In genomic region chr16:67394271-67395104, GRCh38 we compare ENCODE assay signal across 1 cellular context.
TF ChIP-seq lines count a peak whose summit lies in the region.

No MANE protein-coding gene starts in this region.

TF ChIP-seq in H1, 55 proteins besides CTCF, POLR2A, EP300 and RAD21:
- TF ChIP-seq CBX8 (IDR thresholded peaks at IDR 0.05; ENCODE audit: borderline replicate concordance, low read depth, low read length) (no peak), SUZ12 (IDR thresholded peaks at IDR 0.05; ENCODE audit: low read length) (peak; percentile 90), RNF2 (IDR thresholded peaks at IDR 0.05; ENCODE audit: borderline replicate concordance, low read depth, low read length, missing control alignments, poor library complexity, severe bottlenecking) (peak; percentile 49), BACH1 (IDR thresholded peaks at IDR 0.05; ENCODE audit: low read length) (no peak), KDM4A (IDR thresholded peaks at IDR 0.05; ENCODE audit: low read depth, low read length, severe bottlenecking) (peak; percentile 36), ATF2 (IDR thresholded peaks at IDR 0.05; ENCODE audit: low read length) (no peak), POLR2AphosphoS5 (IDR thresholded peaks at IDR 0.05; ENCODE audit: low read depth, low read length) (no peak), ASH2L (IDR thresholded peaks at IDR 0.05; ENCODE audit: low read length) (no peak), EZH2 (IDR thresholded peaks at IDR 0.05; ENCODE audit: low read depth, low read length, severe bottlenecking) (peak; percentile 88), FOSL1 (IDR thresholded peaks at IDR 0.05; ENCODE audit: insufficient read depth, low read depth, low read length) (no peak)
- TF ChIP-seq, protein P1, sequence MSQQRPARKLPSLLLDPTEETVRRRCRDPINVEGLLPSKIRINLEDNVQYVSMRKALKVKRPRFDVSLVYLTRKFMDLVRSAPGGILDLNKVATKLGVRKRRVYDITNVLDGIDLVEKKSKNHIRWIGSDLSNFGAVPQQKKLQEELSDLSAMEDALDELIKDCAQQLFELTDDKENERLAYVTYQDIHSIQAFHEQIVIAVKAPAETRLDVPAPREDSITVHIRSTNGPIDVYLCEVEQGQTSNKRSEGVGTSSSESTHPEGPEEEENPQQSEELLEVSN (IDR thresholded peaks at IDR 0.05), result no peak; the same call in 1 of the 2 replicates
- TF ChIP-seq, protein P2, sequence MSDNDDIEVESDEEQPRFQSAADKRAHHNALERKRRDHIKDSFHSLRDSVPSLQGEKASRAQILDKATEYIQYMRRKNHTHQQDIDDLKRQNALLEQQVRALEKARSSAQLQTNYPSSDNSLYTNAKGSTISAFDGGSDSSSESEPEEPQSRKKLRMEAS (IDR thresholded peaks at IDR 0.05), result peak; percentile 40; the same call in 1 of the 2 replicates
TF ChIP-seq in H1: peak in this region for 5.
